In genomic region chr6:149477544-149477943, GRCh38 we compare ENCODE assay signal across 1 cellular context.
TF ChIP-seq lines count a peak whose summit lies in the region.

No MANE protein-coding gene starts in this region.

TF ChIP-seq in GM12878, 131 proteins besides CTCF, POLR2A, EP300 and RAD21 (continued from another document):
- TF ChIP-seq CUX1 (IDR thresholded peaks at IDR 0.05; ENCODE audit: insufficient replicate concordance, low read depth, low read length) (peak; percentile 48), ESRRA (IDR thresholded peaks at IDR 0.05; ENCODE audit: low read length) (no peak), IKZF2 (IDR thresholded peaks at IDR 0.05) (peak in 1 of 2 experiments; percentile 31; a peak in 1 of 4 replicates), MEF2B (IDR thresholded peaks at IDR 0.05; ENCODE audit: partially characterized antibody, poor library complexity, severe bottlenecking) (peak; percentile 75), ZNF687 (IDR thresholded peaks at IDR 0.05) (peak; percentile 45), CBFB (IDR thresholded peaks at IDR 0.05; ENCODE audit: low read depth) (no peak), ZNF384 (IDR thresholded peaks at IDR 0.05; ENCODE audit: borderline replicate concordance, low read depth, low read length) (no peak)
- TF ChIP-seq, protein P1, sequence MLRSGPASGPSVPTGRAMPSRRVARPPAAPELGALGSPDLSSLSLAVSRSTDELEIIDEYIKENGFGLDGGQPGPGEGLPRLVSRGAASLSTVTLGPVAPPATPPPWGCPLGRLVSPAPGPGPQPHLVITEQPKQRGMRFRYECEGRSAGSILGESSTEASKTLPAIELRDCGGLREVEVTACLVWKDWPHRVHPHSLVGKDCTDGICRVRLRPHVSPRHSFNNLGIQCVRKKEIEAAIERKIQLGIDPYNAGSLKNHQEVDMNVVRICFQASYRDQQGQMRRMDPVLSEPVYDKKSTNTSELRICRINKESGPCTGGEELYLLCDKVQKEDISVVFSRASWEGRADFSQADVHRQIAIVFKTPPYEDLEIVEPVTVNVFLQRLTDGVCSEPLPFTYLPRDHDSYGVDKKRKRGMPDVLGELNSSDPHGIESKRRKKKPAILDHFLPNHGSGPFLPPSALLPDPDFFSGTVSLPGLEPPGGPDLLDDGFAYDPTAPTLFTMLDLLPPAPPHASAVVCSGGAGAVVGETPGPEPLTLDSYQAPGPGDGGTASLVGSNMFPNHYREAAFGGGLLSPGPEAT (IDR thresholded peaks at IDR 0.05; ENCODE audit: low read depth), result peak; percentile 41; the same call in 1 of the 2 replicates
